In the genomic region with DNA sequence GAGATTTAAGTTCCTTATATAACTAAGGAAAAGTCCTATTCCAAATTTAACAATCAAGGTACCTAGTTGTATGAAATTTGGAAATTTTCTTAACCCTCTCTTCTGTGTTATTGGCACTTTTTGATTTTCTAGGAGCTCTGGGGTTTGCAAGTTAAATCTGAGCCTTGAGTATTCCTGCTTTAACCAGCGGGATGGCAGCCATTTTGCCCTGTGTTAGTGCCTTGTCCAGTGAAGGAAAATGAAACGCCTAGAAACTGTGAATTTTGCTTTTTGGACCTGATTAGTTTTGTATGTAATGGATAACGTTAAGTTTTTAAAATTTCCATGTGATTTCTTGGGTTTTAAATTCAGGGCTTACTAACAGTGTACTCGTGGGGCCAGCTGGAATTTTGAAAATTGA, we compare ENCODE assay signal across 1 cellular context.
TF ChIP-seq lines count a peak whose summit lies in the region.

No MANE protein-coding gene starts in this region.

TF ChIP-seq in WTC11, 78 proteins besides CTCF, POLR2A, EP300 and RAD21:
- TF ChIP-seq, protein P1, sequence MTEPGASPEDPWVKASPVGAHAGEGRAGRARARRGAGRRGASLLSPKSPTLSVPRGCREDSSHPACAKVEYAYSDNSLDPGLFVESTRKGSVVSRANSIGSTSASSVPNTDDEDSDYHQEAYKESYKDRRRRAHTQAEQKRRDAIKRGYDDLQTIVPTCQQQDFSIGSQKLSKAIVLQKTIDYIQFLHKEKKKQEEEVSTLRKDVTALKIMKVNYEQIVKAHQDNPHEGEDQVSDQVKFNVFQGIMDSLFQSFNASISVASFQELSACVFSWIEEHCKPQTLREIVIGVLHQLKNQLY (CRISPR knock-in tag; IDR thresholded peaks at IDR 0.05): no peak
- TF ChIP-seq, protein P2, sequence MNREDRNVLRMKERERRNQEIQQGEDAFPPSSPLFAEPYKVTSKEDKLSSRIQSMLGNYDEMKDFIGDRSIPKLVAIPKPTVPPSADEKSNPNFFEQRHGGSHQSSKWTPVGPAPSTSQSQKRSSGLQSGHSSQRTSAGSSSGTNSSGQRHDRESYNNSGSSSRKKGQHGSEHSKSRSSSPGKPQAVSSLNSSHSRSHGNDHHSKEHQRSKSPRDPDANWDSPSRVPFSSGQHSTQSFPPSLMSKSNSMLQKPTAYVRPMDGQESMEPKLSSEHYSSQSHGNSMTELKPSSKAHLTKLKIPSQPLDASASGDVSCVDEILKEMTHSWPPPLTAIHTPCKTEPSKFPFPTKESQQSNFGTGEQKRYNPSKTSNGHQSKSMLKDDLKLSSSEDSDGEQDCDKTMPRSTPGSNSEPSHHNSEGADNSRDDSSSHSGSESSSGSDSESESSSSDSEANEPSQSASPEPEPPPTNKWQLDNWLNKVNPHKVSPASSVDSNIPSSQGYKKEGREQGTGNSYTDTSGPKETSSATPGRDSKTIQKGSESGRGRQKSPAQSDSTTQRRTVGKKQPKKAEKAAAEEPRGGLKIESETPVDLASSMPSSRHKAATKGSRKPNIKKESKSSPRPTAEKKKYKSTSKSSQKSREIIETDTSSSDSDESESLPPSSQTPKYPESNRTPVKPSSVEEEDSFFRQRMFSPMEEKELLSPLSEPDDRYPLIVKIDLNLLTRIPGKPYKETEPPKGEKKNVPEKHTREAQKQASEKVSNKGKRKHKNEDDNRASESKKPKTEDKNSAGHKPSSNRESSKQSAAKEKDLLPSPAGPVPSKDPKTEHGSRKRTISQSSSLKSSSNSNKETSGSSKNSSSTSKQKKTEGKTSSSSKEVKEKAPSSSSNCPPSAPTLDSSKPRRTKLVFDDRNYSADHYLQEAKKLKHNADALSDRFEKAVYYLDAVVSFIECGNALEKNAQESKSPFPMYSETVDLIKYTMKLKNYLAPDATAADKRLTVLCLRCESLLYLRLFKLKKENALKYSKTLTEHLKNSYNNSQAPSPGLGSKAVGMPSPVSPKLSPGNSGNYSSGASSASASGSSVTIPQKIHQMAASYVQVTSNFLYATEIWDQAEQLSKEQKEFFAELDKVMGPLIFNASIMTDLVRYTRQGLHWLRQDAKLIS (CRISPR knock-in tag; IDR thresholded peaks at IDR 0.05; ENCODE audit: borderline replicate concordance): no peak
- no peak for TF ChIP-seq SMAD3 (CRISPR knock-in tag; IDR thresholded peaks at IDR 0.05; ENCODE audit: borderline replicate concordance)
- TF ChIP-seq, protein P3, sequence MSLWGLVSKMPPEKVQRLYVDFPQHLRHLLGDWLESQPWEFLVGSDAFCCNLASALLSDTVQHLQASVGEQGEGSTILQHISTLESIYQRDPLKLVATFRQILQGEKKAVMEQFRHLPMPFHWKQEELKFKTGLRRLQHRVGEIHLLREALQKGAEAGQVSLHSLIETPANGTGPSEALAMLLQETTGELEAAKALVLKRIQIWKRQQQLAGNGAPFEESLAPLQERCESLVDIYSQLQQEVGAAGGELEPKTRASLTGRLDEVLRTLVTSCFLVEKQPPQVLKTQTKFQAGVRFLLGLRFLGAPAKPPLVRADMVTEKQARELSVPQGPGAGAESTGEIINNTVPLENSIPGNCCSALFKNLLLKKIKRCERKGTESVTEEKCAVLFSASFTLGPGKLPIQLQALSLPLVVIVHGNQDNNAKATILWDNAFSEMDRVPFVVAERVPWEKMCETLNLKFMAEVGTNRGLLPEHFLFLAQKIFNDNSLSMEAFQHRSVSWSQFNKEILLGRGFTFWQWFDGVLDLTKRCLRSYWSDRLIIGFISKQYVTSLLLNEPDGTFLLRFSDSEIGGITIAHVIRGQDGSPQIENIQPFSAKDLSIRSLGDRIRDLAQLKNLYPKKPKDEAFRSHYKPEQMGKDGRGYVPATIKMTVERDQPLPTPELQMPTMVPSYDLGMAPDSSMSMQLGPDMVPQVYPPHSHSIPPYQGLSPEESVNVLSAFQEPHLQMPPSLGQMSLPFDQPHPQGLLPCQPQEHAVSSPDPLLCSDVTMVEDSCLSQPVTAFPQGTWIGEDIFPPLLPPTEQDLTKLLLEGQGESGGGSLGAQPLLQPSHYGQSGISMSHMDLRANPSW (CRISPR knock-in tag; conservative IDR thresholded peaks at IDR 0.05; ENCODE audit: low read depth): no peak
- TF ChIP-seq TP53 (CRISPR knock-in tag; IDR thresholded peaks at IDR 0.05): no peak
- no peak for TF ChIP-seq ZNF396 (CRISPR knock-in tag; IDR thresholded peaks at IDR 0.05; ENCODE audit: borderline replicate concordance)
- TF ChIP-seq, protein P4, sequence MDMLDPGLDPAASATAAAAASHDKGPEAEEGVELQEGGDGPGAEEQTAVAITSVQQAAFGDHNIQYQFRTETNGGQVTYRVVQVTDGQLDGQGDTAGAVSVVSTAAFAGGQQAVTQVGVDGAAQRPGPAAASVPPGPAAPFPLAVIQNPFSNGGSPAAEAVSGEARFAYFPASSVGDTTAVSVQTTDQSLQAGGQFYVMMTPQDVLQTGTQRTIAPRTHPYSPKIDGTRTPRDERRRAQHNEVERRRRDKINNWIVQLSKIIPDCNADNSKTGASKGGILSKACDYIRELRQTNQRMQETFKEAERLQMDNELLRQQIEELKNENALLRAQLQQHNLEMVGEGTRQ (CRISPR knock-in tag; IDR thresholded peaks at IDR 0.05): no peak
- TF ChIP-seq ATF1 (CRISPR knock-in tag; IDR thresholded peaks at IDR 0.05): no peak
- TF ChIP-seq, protein P5, sequence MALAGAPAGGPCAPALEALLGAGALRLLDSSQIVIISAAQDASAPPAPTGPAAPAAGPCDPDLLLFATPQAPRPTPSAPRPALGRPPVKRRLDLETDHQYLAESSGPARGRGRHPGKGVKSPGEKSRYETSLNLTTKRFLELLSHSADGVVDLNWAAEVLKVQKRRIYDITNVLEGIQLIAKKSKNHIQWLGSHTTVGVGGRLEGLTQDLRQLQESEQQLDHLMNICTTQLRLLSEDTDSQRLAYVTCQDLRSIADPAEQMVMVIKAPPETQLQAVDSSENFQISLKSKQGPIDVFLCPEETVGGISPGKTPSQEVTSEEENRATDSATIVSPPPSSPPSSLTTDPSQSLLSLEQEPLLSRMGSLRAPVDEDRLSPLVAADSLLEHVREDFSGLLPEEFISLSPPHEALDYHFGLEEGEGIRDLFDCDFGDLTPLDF (CRISPR knock-in tag; IDR thresholded peaks at IDR 0.05): no peak
- TF ChIP-seq, protein P6, sequence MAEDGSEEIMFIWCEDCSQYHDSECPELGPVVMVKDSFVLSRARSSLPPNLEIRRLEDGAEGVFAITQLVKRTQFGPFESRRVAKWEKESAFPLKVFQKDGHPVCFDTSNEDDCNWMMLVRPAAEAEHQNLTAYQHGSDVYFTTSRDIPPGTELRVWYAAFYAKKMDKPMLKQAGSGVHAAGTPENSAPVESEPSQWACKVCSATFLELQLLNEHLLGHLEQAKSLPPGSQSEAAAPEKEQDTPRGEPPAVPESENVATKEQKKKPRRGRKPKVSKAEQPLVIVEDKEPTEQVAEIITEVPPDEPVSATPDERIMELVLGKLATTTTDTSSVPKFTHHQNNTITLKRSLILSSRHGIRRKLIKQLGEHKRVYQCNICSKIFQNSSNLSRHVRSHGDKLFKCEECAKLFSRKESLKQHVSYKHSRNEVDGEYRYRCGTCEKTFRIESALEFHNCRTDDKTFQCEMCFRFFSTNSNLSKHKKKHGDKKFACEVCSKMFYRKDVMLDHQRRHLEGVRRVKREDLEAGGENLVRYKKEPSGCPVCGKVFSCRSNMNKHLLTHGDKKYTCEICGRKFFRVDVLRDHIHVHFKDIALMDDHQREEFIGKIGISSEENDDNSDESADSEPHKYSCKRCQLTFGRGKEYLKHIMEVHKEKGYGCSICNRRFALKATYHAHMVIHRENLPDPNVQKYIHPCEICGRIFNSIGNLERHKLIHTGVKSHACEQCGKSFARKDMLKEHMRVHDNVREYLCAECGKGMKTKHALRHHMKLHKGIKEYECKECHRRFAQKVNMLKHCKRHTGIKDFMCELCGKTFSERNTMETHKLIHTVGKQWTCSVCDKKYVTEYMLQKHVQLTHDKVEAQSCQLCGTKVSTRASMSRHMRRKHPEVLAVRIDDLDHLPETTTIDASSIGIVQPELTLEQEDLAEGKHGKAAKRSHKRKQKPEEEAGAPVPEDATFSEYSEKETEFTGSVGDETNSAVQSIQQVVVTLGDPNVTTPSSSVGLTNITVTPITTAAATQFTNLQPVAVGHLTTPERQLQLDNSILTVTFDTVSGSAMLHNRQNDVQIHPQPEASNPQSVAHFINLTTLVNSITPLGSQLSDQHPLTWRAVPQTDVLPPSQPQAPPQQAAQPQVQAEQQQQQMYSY (CRISPR knock-in tag; IDR thresholded peaks at IDR 0.05): no peak
- no peak for TF ChIP-seq CREB1 (CRISPR knock-in tag; IDR thresholded peaks at IDR 0.05)
- TF ChIP-seq, protein P7, sequence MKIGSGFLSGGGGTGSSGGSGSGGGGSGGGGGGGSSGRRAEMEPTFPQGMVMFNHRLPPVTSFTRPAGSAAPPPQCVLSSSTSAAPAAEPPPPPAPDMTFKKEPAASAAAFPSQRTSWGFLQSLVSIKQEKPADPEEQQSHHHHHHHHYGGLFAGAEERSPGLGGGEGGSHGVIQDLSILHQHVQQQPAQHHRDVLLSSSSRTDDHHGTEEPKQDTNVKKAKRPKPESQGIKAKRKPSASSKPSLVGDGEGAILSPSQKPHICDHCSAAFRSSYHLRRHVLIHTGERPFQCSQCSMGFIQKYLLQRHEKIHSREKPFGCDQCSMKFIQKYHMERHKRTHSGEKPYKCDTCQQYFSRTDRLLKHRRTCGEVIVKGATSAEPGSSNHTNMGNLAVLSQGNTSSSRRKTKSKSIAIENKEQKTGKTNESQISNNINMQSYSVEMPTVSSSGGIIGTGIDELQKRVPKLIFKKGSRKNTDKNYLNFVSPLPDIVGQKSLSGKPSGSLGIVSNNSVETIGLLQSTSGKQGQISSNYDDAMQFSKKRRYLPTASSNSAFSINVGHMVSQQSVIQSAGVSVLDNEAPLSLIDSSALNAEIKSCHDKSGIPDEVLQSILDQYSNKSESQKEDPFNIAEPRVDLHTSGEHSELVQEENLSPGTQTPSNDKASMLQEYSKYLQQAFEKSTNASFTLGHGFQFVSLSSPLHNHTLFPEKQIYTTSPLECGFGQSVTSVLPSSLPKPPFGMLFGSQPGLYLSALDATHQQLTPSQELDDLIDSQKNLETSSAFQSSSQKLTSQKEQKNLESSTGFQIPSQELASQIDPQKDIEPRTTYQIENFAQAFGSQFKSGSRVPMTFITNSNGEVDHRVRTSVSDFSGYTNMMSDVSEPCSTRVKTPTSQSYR (CRISPR knock-in tag; IDR thresholded peaks at IDR 0.05): no peak
- no peak for TF ChIP-seq SOX15 (CRISPR knock-in tag; IDR thresholded peaks at IDR 0.05)
- TF ChIP-seq JUN (CRISPR knock-in tag; IDR thresholded peaks at IDR 0.05): no peak
- no peak for TF ChIP-seq FOXP1 (CRISPR knock-in tag; IDR thresholded peaks at IDR 0.05; ENCODE audit: borderline replicate concordance)
